8 cellular contexts compared by ENCODE assay signal in the genomic region with DNA sequence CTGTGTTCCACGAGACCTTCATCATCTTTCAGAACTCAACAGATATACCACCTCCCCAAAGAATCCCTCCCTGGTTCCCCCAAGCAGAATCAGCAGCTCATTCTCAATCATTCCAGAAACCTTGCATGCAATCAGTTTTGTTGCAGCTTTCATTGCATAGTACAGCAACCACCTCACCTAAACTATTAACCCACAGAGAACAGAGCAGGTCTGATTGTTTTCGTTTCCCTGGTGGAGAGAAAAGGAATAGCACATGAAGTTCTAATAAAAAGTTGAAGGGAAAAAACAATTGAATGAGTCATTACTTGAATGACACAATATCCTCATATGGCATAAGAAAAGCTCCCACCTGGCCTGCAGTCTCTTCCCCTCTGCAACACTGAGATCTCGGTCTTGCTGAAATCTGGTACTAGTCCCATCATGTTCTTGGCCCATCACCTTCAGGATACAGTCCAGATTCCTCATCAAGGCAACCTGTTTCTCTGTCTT.
DNase-seq lines count a peak whose midpoint lies in the region; ATAC-seq and TF ChIP-seq lines count a peak whose summit lies in the region.

No MANE protein-coding gene starts in this region.

- no peak for TF ChIP-seq EP300 in ovary (IDR thresholded peaks at IDR 0.05)
- no peak for TF ChIP-seq EP300 in upper lobe of left lung (IDR thresholded peaks at IDR 0.05)

- H2AFZ ChIP-seq in GM23248, result no peak overlapping the region

- 41 to 49% methylated on average over 3 of the region's 3 CpGs for WGBS in GM23248 (ENCODE audit: low coverage in 1 of 2, low lambda C conversion rate in 2 of 2, missing lambda C conversion rate in 2 of 2), 2 experiments
- WGBS in ovary, 3 donors, result 74 to 87% (median 75%) methylated on average over 3 of the region's 3 CpGs
- WGBS in upper lobe of left lung, 2 donors, result 55 to 71% methylated on average over 3 of the region's 3 CpGs

- ATAC-seq in RWPE2 (ENCODE audit: low read depth) (peak; percentile 82), foreskin keratinocyte (peak; percentile 99), GM18909 (IDR thresholded peaks at IDR 0.05; ENCODE audit: poor library complexity, unreplicated experiment) (no peak), upper lobe of left lung (ENCODE audit: low FRiP score in 2 of 2) (no peak)

- H3K9me3 ChIP-seq in A673 (ENCODE audit: low read depth, low read length, poor library complexity, severe bottlenecking) (peaks cover 9% of the 10 kb centered on the region), GM23248 (ENCODE audit: low read depth) (no peaks in the 10 kb centered on the region), RWPE2 (ENCODE audit: severe bottlenecking) (peaks cover 4% of the 10 kb centered on the region), ovary (no peaks in the 10 kb centered on the region), upper lobe of left lung (peaks cover 3 to 12% (median 10%) of the 10 kb centered on the region in 4 donors)

- no peaks in the 10 kb centered on the region for H3F3A ChIP-seq in GM23248 (ENCODE audit: insufficient read depth)

- no TSS peak for BruUV-seq in A673 (replicated peaks; lab: Mats Ljungman, UMichigan)

- in situ Hi-C loops in GM23248 (cut with MboI), result no loop called here

- no peaks in the 10 kb centered on the region for H4K20me1 ChIP-seq in GM23248 (ENCODE audit: insufficient read depth)

- no peak overlapping the region for H3K4me3 ChIP-seq in A673 (ENCODE audit: low read depth, low read length, poor library complexity, severe bottlenecking)
- H3K4me3 ChIP-seq in GM23248, result no peak overlapping the region
- H3K4me3 ChIP-seq in RWPE2 (ENCODE audit: severe bottlenecking), result no peak overlapping the region
- H3K4me3 ChIP-seq in ovary, result no peak overlapping the region
- no peak overlapping the region for H3K4me3 ChIP-seq in upper lobe of left lung

- TF ChIP-seq POLR2A in ovary (IDR thresholded peaks at IDR 0.05) (no peak), upper lobe of left lung (IDR thresholded peaks at IDR 0.05) (no peak)

- no peaks in the 10 kb centered on the region for H3K36me3 ChIP-seq in A673 (ENCODE audit: insufficient read depth, low read length, poor library complexity, severe bottlenecking)
- H3K36me3 ChIP-seq in GM23248 (ENCODE audit: low read depth), result no peaks in the 10 kb centered on the region
- no peaks in the 10 kb centered on the region for H3K36me3 ChIP-seq in RWPE2 (ENCODE audit: low read depth)
- no peaks in the 10 kb centered on the region for H3K36me3 ChIP-seq in ovary
- no peaks in the 10 kb centered on the region for H3K36me3 ChIP-seq in upper lobe of left lung

- no peak overlapping the region for H3K27ac ChIP-seq in A673 (ENCODE audit: low read depth, low read length, poor library complexity, severe bottlenecking)
- H3K27ac ChIP-seq in GM23248, result no peak overlapping the region
- H3K27ac ChIP-seq in RWPE2 (ENCODE audit: poor library complexity, severe bottlenecking), result no peak overlapping the region
- no peak overlapping the region for H3K27ac ChIP-seq in foreskin keratinocyte
- H3K27ac ChIP-seq in ovary, result no peak overlapping the region
- H3K27ac ChIP-seq in upper lobe of left lung, result no peak overlapping the region

- H3K27me3 ChIP-seq in A673 (replicated peaks; ENCODE audit: insufficient read depth, low read depth, low read length, poor library complexity), result no peaks in the 10 kb centered on the region
- H3K27me3 ChIP-seq in GM23248 (replicated peaks; ENCODE audit: insufficient read depth), result peaks cover 7% of the 10 kb centered on the region
- no peaks in the 10 kb centered on the region for H3K27me3 ChIP-seq in RWPE2 (ENCODE audit: insufficient read depth, poor library complexity, severe bottlenecking)
- H3K27me3 ChIP-seq in foreskin keratinocyte, result no peaks in the 10 kb centered on the region
- no peaks in the 10 kb centered on the region for H3K27me3 ChIP-seq in ovary
- no peaks in the 10 kb centered on the region for H3K27me3 ChIP-seq in upper lobe of left lung

- H3K9ac ChIP-seq in GM23248, result no peak overlapping the region

- no peaks in the 10 kb centered on the region for H3K79me2 ChIP-seq in GM23248 (ENCODE audit: insufficient read depth)

- CTCF ChIA-PET in A673 (lab: Charles Lee), result no interaction called here

- POLR2A ChIA-PET in A673 (lab: Charles Lee; ENCODE audit: low non-redundant PET), result no interaction called here

- H3K4me1 ChIP-seq in A673 (ENCODE audit: insufficient read depth, low read length, poor library complexity, severe bottlenecking) (no peaks in the 10 kb centered on the region), GM23248 (ENCODE audit: insufficient read depth) (no peaks in the 10 kb centered on the region), RWPE2 (ENCODE audit: insufficient read depth, poor library complexity, severe bottlenecking) (no peaks in the 10 kb centered on the region), foreskin keratinocyte (no peaks in the 10 kb centered on the region), ovary (ENCODE audit: insufficient read depth) (no peaks in the 10 kb centered on the region), upper lobe of left lung (no peaks in the 10 kb centered on the region)

- DNase-seq in A673 (ENCODE audit: low spot score) (no peak), GM23248 (peak; percentile 51), RWPE2 (ENCODE audit: low spot score) (no peak), foreskin keratinocyte (peak; percentile 94 to 97), NCI-H1092 treated with DMSO at 0.1 percent for 48 hours (lab: John Stamatoyannopoulos, UW) (no peak), ovary (no peak), upper lobe of left lung (no peak)

- TF ChIP-seq CTCF in A673 (conservative IDR thresholded peaks at IDR 0.05; ENCODE audit: low read depth, low read length), result peak; percentile 32; the same call in 1 of the 2 replicates
- TF ChIP-seq CTCF in RWPE2 (IDR thresholded peaks at IDR 0.05; ENCODE audit: poor library complexity, severe bottlenecking), result peak; percentile 41
- peak; percentile 76 for TF ChIP-seq CTCF in foreskin keratinocyte (conservative IDR thresholded peaks at IDR 0.05)
- no peak for TF ChIP-seq CTCF in ovary (IDR thresholded peaks at IDR 0.05)
- TF ChIP-seq CTCF in upper lobe of left lung (IDR thresholded peaks at IDR 0.05), result peak in 3 of 6 experiments; percentile 10 to 32 (median 20)

- H3K4me2 ChIP-seq in GM23248 (ENCODE audit: unreplicated experiment), result no peak overlapping the region

- intact Hi-C loops in A673 (cut with micrococcal nuclease; ENCODE audit: unreplicated experiment) (loop anchor here (5.0 kb wide), 1 partner anchor 51 kb away; no protein-coding TSS in a partner anchor), ovary (cut with DNase I) (no loop called here)

- H3K9me2 ChIP-seq in GM23248 (ENCODE audit: insufficient read depth), result no peaks in the 10 kb centered on the region

Comparison
In these comparisons a context has a peak if more than half of its experiments do, and no peak if none do; other contexts are left out.
1. DNase-seq: peak in GM23248 (single experiment) and foreskin keratinocyte (2 of 2); none in A673 (single experiment), RWPE2 (single experiment), NCI-H1092 treated with DMSO at 0.1 percent for 48 hours (single experiment), ovary (0 of 5) and upper lobe of left lung (0 of 2).
2. CTCF ChIP-seq: peak in A673 (single experiment), RWPE2 (single experiment) and foreskin keratinocyte (single experiment); none in ovary (0 of 3).
3. ATAC-seq: peak in RWPE2 (single experiment) and foreskin keratinocyte (single experiment); none in GM18909 (single experiment) and upper lobe of left lung (0 of 2).